Comparison of ENCODE assay signal across 14 cellular contexts in genomic region chr7:128827971-128828711, GRCh38. TPM values are rescaled to one million over a fixed set of nuclear protein-coding genes. Genes with fewer than 3 reads are reported as not detected.
DNase-seq lines count a peak whose midpoint lies in the region; ATAC-seq and TF ChIP-seq lines count a peak whose summit lies in the region.
"Had no signal": no experiment of that assay in that cellular context is flagged by ENCODE, and none has a peak within 500 bp of the region (broad histone marks: within the 10 kb centered on the region; RNA-seq: fewer than 3 reads in every experiment).

No MANE protein-coding gene starts in this region.

- peaks cover 49% of the 10 kb centered on the region for H3K4me1 ChIP-seq in stomach smooth muscle (ENCODE audit: control insufficient read depth, insufficient read depth, low read length)
- peaks cover 0 to 9% of the 10 kb centered on the region in 2 donors for H3K4me1 ChIP-seq in naive thymus-derived CD4-positive, alpha-beta T cell (ENCODE audit: control insufficient read depth in 2 of 2, insufficient read depth in 2 of 2, low read length in 2 of 2)
- H3K4me1 ChIP-seq: colonic mucosa had no signal

- no peaks in the 10 kb centered on the region for H3K27me3 ChIP-seq in stomach smooth muscle (ENCODE audit: control insufficient read depth in 1 of 2, insufficient read depth in 2 of 2, low read length in 2 of 2)
- peaks cover 3 to 15% of the 10 kb centered on the region in 2 donors for H3K27me3 ChIP-seq in naive thymus-derived CD4-positive, alpha-beta T cell (ENCODE audit: control insufficient read depth in 2 of 2, insufficient read depth in 2 of 2, low read length in 2 of 2)

- no peaks in the 10 kb centered on the region for H3K36me3 Mint-ChIP-seq in brain
- H3K36me3 Mint-ChIP-seq in naive thymus-derived CD4-positive, alpha-beta T cell = no peaks in the 10 kb centered on the region

- H3K27ac ChIP-seq in stomach smooth muscle (ENCODE audit: low read length) = peak overlapping the region; percentile 88
- H3K27ac ChIP-seq in naive thymus-derived CD4-positive, alpha-beta T cell (ENCODE audit: low read depth, low read length) = no peak overlapping the region
- H3K27ac ChIP-seq: colonic mucosa had no signal

- H3K9ac ChIP-seq in stomach smooth muscle (ENCODE audit: low read length in 2 of 2) = peak overlapping the region; percentile 61 to 71

- no peaks in the 10 kb centered on the region for H3K9me3 ChIP-seq in stomach smooth muscle (ENCODE audit: control insufficient read depth in 2 of 2, low read length in 2 of 2)
- no peaks in the 10 kb centered on the region for H3K9me3 ChIP-seq in naive thymus-derived CD4-positive, alpha-beta T cell (ENCODE audit: control insufficient read depth in 2 of 3, low read length in 3 of 3)
- H3K9me3 ChIP-seq: colonic mucosa, Peyer's patch had no signal

- CTCF ChIA-PET in naive thymus-derived CD4-positive, alpha-beta T cell (lab: Charles Lee) = no interaction called here

- H3K9me3 Mint-ChIP-seq in brain = no peaks in the 10 kb centered on the region
- H3K9me3 Mint-ChIP-seq in naive thymus-derived CD4-positive, alpha-beta T cell = no peaks in the 10 kb centered on the region

- peak overlapping the region; percentile 28 to 97 (median 93) for H3K27ac Mint-ChIP-seq in brain
- H3K27ac Mint-ChIP-seq in naive thymus-derived CD4-positive, alpha-beta T cell = no peak overlapping the region

- TF ChIP-seq CTCF in brain (conservative IDR thresholded peaks at IDR 0.05) = no peak

- peak overlapping the region; percentile 30 to 35 for H3K4me3 ChIP-seq in stomach smooth muscle (ENCODE audit: low read length in 2 of 2)
- H3K4me3 ChIP-seq in naive thymus-derived CD4-positive, alpha-beta T cell (ENCODE audit: low read length) = no peak overlapping the region
- H3K4me3 ChIP-seq: colonic mucosa, Peyer's patch had no signal

- DNase-seq in HS-5 (ENCODE audit: low read depth) (peak; percentile 33), iris pigment epithelial cell (ENCODE audit: low read depth) (peak; percentile 78), SIG-M5 (lab: John Stamatoyannopoulos, UW) (no peak)
- DNase-seq in naive thymus-derived CD4-positive, alpha-beta T cell = no peak
- DNase-seq in activated effector memory CD4-positive, alpha-beta T cell treated with anti-CD3 and anti-CD28 coated beads, Interleukin-2, amount 50 U/mL, for 16 hours = no peak
- DNase-seq: colonic mucosa; GDM1; NCI-H1105 treated with DMSO at 0.1 percent for 48 hours; Peyer's patch; stimulated activated CD4-positive, alpha-beta T cell treated with anti-CD3 and anti-CD28 coated beads, Interleukin-2, amount 100 ng/mL, for 48 hours had no signal

- peaks cover 8% of the 10 kb centered on the region for H3K27me3 Mint-ChIP-seq in brain
- peaks cover 26 to 52% (median 32%) of the 10 kb centered on the region in 5 donors for H3K27me3 Mint-ChIP-seq in naive thymus-derived CD4-positive, alpha-beta T cell

- POLR2A ChIA-PET in naive thymus-derived CD4-positive, alpha-beta T cell (lab: Charles Lee) = no interaction called here

- intact Hi-C loops in naive thymus-derived CD4-positive, alpha-beta T cell (cut with micrococcal nuclease) = no loop called here

- ATAC-seq in HG03175 (IDR thresholded peaks at IDR 0.05; ENCODE audit: unreplicated experiment) = no peak
- ATAC-seq in naive thymus-derived CD4-positive, alpha-beta T cell = no peak

- H3K4me1 Mint-ChIP-seq in brain = peaks cover 61% of the 10 kb centered on the region
- peaks cover 5 to 18% (median 13%) of the 10 kb centered on the region in 7 donors for H3K4me1 Mint-ChIP-seq in naive thymus-derived CD4-positive, alpha-beta T cell

- no peaks in the 10 kb centered on the region for H3K36me3 ChIP-seq in stomach smooth muscle (ENCODE audit: control insufficient read depth in 2 of 2, insufficient read depth in 2 of 2, low read length in 2 of 2)
- H3K36me3 ChIP-seq in naive thymus-derived CD4-positive, alpha-beta T cell (ENCODE audit: control insufficient read depth in 2 of 3, insufficient read depth in 3 of 3, low read length in 3 of 3) = no peaks in the 10 kb centered on the region
- H3K36me3 ChIP-seq: colonic mucosa, Peyer's patch had no signal

- peak overlapping the region in 3 of 5 experiments; percentile 8 to 78 (median 60) for H3K4me3 Mint-ChIP-seq in brain
- H3K4me3 Mint-ChIP-seq in naive thymus-derived CD4-positive, alpha-beta T cell = peak overlapping the region in 3 of 10 donors; percentile 6 to 25 (median 17)

RNA-seq across cellular contexts. Expression of gene FLNC, which starts 2.1 kb away (rescaled TPM):
- polyA plus RNA-seq in brain (ENCODE audit: insufficient read depth, low read depth, low replicate concordance) = 7.8 TPM
- total RNA-seq in naive thymus-derived CD4-positive, alpha-beta T cell = under 1 TPM in 2 of 5 experiments, not detected in 3; 0.05 to 0.19 TPM
- polyA plus RNA-seq in naive thymus-derived CD4-positive, alpha-beta T cell = not detected

RNA-seq across cellular contexts. Expression of gene ATP6V1F, which starts 34.5 kb away (rescaled TPM):
- 392 TPM for polyA plus RNA-seq in brain (ENCODE audit: insufficient read depth, low read depth, low replicate concordance)
- 100 to 1,000 TPM in 2 of 5 experiments, 10 to 100 TPM in 3; 58.4 to 116 (median 79.1) TPM for total RNA-seq in naive thymus-derived CD4-positive, alpha-beta T cell
- 100 to 1,000 TPM; 339 to 340 TPM for polyA plus RNA-seq in naive thymus-derived CD4-positive, alpha-beta T cell

RNA-seq across cellular contexts. Expression of gene CCDC136, which starts 36.4 kb away (rescaled TPM):
- 33.2 TPM for polyA plus RNA-seq in brain (ENCODE audit: insufficient read depth, low read depth, low replicate concordance)
- 10 to 100 TPM in 1 of 5 experiments, 1 to 10 TPM in 4; 6.7 to 14.0 (median 9.6) TPM for total RNA-seq in naive thymus-derived CD4-positive, alpha-beta T cell
- 1 to 10 TPM in 1 of 2 donors, under 1 TPM in 1; 0.70 to 1.6 TPM for polyA plus RNA-seq in naive thymus-derived CD4-positive, alpha-beta T cell

RNA-seq across cellular contexts. Expression of gene OPN1SW, which starts 52.5 kb away (rescaled TPM):
- polyA plus RNA-seq in brain (ENCODE audit: insufficient read depth, low read depth, low replicate concordance) = not detected
- total RNA-seq in naive thymus-derived CD4-positive, alpha-beta T cell = not detected
- polyA plus RNA-seq in naive thymus-derived CD4-positive, alpha-beta T cell = not detected
- total RNA-seq: activated CD8-positive, alpha-beta memory T cell treated with anti-CD3 and anti-CD28 coated beads for 36 hours; colonic mucosa; Peyer's patch had no signal

Comparison
In these comparisons a context has a peak if more than half of its experiments do, and no peak if none do; other contexts are left out.
1. DNase-seq: peak in HS-5 (single experiment) and iris pigment epithelial cell (single experiment); none in naive thymus-derived CD4-positive, alpha-beta T cell (0 of 9), activated effector memory CD4-positive, alpha-beta T cell treated with anti-CD3 and anti-CD28 coated beads, Interleukin-2, amount 50 U/mL, for 16 hours (single experiment) and SIG-M5 (single experiment).
2. H3K27ac Mint-ChIP-seq: peak in brain (5 of 5); none in naive thymus-derived CD4-positive, alpha-beta T cell (0 of 9).
3. RNA of gene CCDC136, which starts 36.4 kb away (polyA plus RNA-seq): 33.2 TPM in brain (single experiment); 0.70 to 1.6 TPM in naive thymus-derived CD4-positive, alpha-beta T cell; every median in the first group is over 10 times any median in the second.